ENCODE assay signal across 32 cellular contexts in genomic region chr4:82679531-82679930, GRCh38.
"Had no signal": no experiment of that assay in that cellular context is flagged by ENCODE, and none has a peak within 500 bp of the region (broad histone marks: within the 10 kb centered on the region; RNA-seq: fewer than 3 reads in every experiment).

No MANE protein-coding gene starts in this region.

- H3K4me1 ChIP-seq: pancreas, sigmoid colon, upper lobe of left lung had no signal

- H3K36me3 ChIP-seq: pancreas, prostate gland, thoracic aorta, upper lobe of left lung, vagina had no signal

- H3K9me3 ChIP-seq: esophagus squamous epithelium, pancreas, prostate gland, sigmoid colon, thoracic aorta, upper lobe of left lung, vagina had no signal

- H3K4me1 Mint-ChIP-seq: activated CD4-positive, alpha-beta memory T cell treated with anti-CD3 and anti-CD28 coated beads, Interleukin-2, amount 10 ng/mL, durations not matched to agents 7 days and 5 days; activated CD4-positive, alpha-beta T cell treated with anti-CD3 and anti-CD28 coated beads, Interleukin-2, amount 10 ng/mL, durations not matched to agents 7 days and 5 days; central memory CD8-positive, alpha-beta T cell; naive B cell; stimulated activated effector memory CD8-positive, alpha-beta T cell treated with anti-CD3 and anti-CD28 coated beads, Interleukin-12 subunit alpha, Interleukin-12 subunit beta, amount 100 ng/mL, for 72 hours had no signal

- H3K27ac ChIP-seq: epithelial cell of prostate, esophagus squamous epithelium, pancreas, prostate gland, sigmoid colon, thoracic aorta, upper lobe of left lung, vagina had no signal

- FAIRE-seq: bronchial epithelial cell, endometrium, pancreas, small intestine had no signal

- DNase-seq: activated CD4-positive, alpha-beta memory T cell treated with anti-CD3 and anti-CD28 coated beads, Interleukin-2, amount 10 ng/mL, durations not matched to agents 7 days and 5 days; activated CD4-positive, alpha-beta T cell treated with anti-CD3 and anti-CD28 coated beads for 1 hour; activated CD4-positive, alpha-beta T cell treated with anti-CD3 and anti-CD28 coated beads, Interleukin-2, amount 10 ng/mL, durations not matched to agents 7 days and 5 days; activated CD8-positive, alpha-beta memory T cell treated with anti-CD3 and anti-CD28 coated beads, Interleukin-2, amount 10 ng/mL, durations not matched to agents 7 days and 5 days; activated T-cell treated with anti-CD3 and anti-CD28 coated beads, Interleukin-2, amount 50 U/mL, for 48 hours; effector CD4-positive, alpha-beta T cell; esophagus squamous epithelium; foreskin melanocyte; islet precursor cell; left ventricle myocardium superior; naive B cell; nephron progenitor cell; nucleus accumbens; pancreas; retina; sigmoid colon; small intestine; stimulated activated CD4-positive, alpha-beta T cell treated with anti-CD3 and anti-CD28 coated beads, Interleukin-4, amount 100 ng/mL, for 24 hours; upper lobe of left lung had no signal

- H3K4me3 Mint-ChIP-seq: activated CD4-positive, alpha-beta memory T cell treated with anti-CD3 and anti-CD28 coated beads, Interleukin-2, amount 10 ng/mL, durations not matched to agents 7 days and 5 days; activated CD4-positive, alpha-beta T cell treated with anti-CD3 and anti-CD28 coated beads, Interleukin-2, amount 10 ng/mL, durations not matched to agents 7 days and 5 days; activated CD8-positive, alpha-beta memory T cell treated with anti-CD3 and anti-CD28 coated beads, Interleukin-2, amount 10 ng/mL, durations not matched to agents 7 days and 5 days; central memory CD8-positive, alpha-beta T cell; dendritic cell treated with granulocyte-macrophage colony-stimulating factor and Interleukin-4, amounts not matched to agents 40 ng/mL and 50 ng/mL, for 4 days; mesothelial cell of epicardium; naive B cell; nephron progenitor cell; stimulated activated effector memory CD8-positive, alpha-beta T cell treated with anti-CD3 and anti-CD28 coated beads, Interleukin-12 subunit alpha, Interleukin-12 subunit beta, amount 100 ng/mL, for 72 hours; stimulated activated naive CD8-positive, alpha-beta T cell treated with anti-CD3 and anti-CD28 coated beads, Interleukin-15, Interleukin-2, amounts not matched to agents 100 ng/mL and 50 ng/mL, for 24 hours had no signal

- H3K36me3 Mint-ChIP-seq: activated CD8-positive, alpha-beta memory T cell treated with anti-CD3 and anti-CD28 coated beads, Interleukin-2, amount 10 ng/mL, durations not matched to agents 7 days and 5 days; activated naive CD4-positive, alpha-beta T cell treated with anti-CD3 and anti-CD28 coated beads, Interleukin-2, amount 50 U/mL, for 72 hours; naive B cell; stimulated activated effector memory CD8-positive, alpha-beta T cell treated with anti-CD3 and anti-CD28 coated beads, Interleukin-12 subunit alpha, Interleukin-12 subunit beta, amount 100 ng/mL, for 72 hours had no signal

- H3K9me3 Mint-ChIP-seq: activated CD4-positive, alpha-beta memory T cell treated with anti-CD3 and anti-CD28 coated beads, Interleukin-2, amount 10 ng/mL, durations not matched to agents 7 days and 5 days; activated CD4-positive, alpha-beta T cell treated with anti-CD3 and anti-CD28 coated beads, Interleukin-2, amount 10 ng/mL, durations not matched to agents 7 days and 5 days; activated naive CD4-positive, alpha-beta T cell treated with anti-CD3 and anti-CD28 coated beads, Interleukin-2, amount 50 U/mL, for 72 hours; activated T-helper 2 cell treated with anti-CD3 and anti-CD28 coated beads, Interferon-gamma antibody, Interleukin-2, Interleukin-4, amounts not matched to agents 10 μg/mL and 5 μg/mL and 100 μg/mL, durations not matched to agents 14 hours and 24 hours and 36 hours; central memory CD8-positive, alpha-beta T cell; dendritic cell treated with granulocyte-macrophage colony-stimulating factor and Interleukin-4, amounts not matched to agents 40 ng/mL and 50 ng/mL, for 4 days; naive B cell; nephron progenitor cell; stimulated activated effector memory CD8-positive, alpha-beta T cell treated with anti-CD3 and anti-CD28 coated beads, Interleukin-12 subunit alpha, Interleukin-12 subunit beta, amount 100 ng/mL, for 72 hours; stimulated activated naive CD8-positive, alpha-beta T cell treated with anti-CD3 and anti-CD28 coated beads, Interleukin-15, Interleukin-2, amounts not matched to agents 100 ng/mL and 50 ng/mL, for 24 hours had no signal

- H3K27ac Mint-ChIP-seq: activated CD4-positive, alpha-beta memory T cell treated with anti-CD3 and anti-CD28 coated beads, Interleukin-2, amount 10 ng/mL, durations not matched to agents 7 days and 5 days; activated CD4-positive, alpha-beta T cell treated with anti-CD3 and anti-CD28 coated beads, Interleukin-2, amount 10 ng/mL, durations not matched to agents 7 days and 5 days; activated CD8-positive, alpha-beta memory T cell treated with anti-CD3 and anti-CD28 coated beads, Interleukin-2, amount 10 ng/mL, durations not matched to agents 7 days and 5 days; activated naive CD4-positive, alpha-beta T cell treated with anti-CD3 and anti-CD28 coated beads, Interleukin-2, amount 50 U/mL, for 72 hours; activated T-helper 2 cell treated with anti-CD3 and anti-CD28 coated beads, Interferon-gamma antibody, Interleukin-2, Interleukin-4, amounts not matched to agents 10 μg/mL and 5 μg/mL and 100 μg/mL, durations not matched to agents 14 hours and 24 hours and 36 hours; dendritic cell treated with granulocyte-macrophage colony-stimulating factor and Interleukin-4, amounts not matched to agents 40 ng/mL and 50 ng/mL, for 4 days; mesothelial cell of epicardium; naive B cell; nephron progenitor cell; stimulated activated effector memory CD8-positive, alpha-beta T cell treated with anti-CD3 and anti-CD28 coated beads, Interleukin-12 subunit alpha, Interleukin-12 subunit beta, amount 100 ng/mL, for 72 hours; stimulated activated naive CD8-positive, alpha-beta T cell treated with anti-CD3 and anti-CD28 coated beads, Interleukin-15, Interleukin-2, amounts not matched to agents 100 ng/mL and 50 ng/mL, for 24 hours had no signal

- ATAC-seq: activated CD8-positive, alpha-beta memory T cell treated with anti-CD3 and anti-CD28 coated beads, Interleukin-2, amount 10 ng/mL, durations not matched to agents 7 days and 5 days; activated naive CD4-positive, alpha-beta T cell treated with anti-CD3 and anti-CD28 coated beads, Interleukin-2, amount 50 U/mL, for 72 hours; left ventricle myocardium superior; pancreas; stimulated activated effector memory CD8-positive, alpha-beta T cell treated with anti-CD3 and anti-CD28 coated beads, Interleukin-12 subunit alpha, Interleukin-12 subunit beta, amount 100 ng/mL, for 72 hours had no signal

- H3K27me3 Mint-ChIP-seq: activated CD8-positive, alpha-beta memory T cell treated with anti-CD3 and anti-CD28 coated beads, Interleukin-2, amount 10 ng/mL, durations not matched to agents 7 days and 5 days; central memory CD8-positive, alpha-beta T cell; dendritic cell treated with granulocyte-macrophage colony-stimulating factor and Interleukin-4, amounts not matched to agents 40 ng/mL and 50 ng/mL, for 4 days had no signal

- H3K27me3 ChIP-seq: esophagus squamous epithelium, pancreas, sigmoid colon, upper lobe of left lung, vagina had no signal

- H3K4me3 ChIP-seq: esophagus squamous epithelium, pancreas, prostate gland, sigmoid colon, thoracic aorta, upper lobe of left lung, vagina had no signal
